In the genomic region with DNA sequence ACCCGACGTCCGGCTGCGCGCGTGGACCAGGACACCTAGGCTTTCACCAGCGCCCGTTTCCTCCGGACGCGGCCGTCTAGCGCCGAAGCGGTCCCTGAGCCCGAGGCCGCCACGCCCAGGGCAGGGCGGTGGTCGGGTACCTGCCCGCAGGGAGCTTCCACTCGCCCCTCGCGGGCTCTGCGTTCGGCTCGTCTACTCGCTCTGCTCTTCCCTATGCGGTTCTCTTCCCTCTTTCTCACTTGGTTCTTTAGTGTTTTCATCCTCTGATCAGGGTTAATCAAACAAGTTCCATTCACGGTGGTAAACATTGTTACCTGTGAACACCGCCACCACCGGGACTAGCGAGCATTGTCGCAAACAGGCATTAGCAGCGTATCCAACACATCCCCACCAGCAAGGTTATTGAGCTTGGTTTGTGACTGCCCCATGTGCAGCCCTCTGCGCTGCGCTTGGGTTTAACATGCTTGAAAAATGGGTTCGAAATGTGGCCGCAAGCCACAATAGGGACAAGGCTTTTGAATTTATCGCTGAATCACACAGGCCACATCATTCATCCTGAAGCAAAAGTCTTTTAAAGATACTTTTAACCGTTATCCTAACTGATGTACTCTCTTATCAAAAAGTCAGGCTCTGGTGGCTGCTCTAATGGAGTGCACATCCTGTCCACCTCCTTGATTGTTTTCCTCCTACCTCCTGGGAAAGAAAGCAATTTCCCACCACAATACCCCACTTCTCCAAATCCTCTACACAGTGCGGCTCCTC, we compare ENCODE assay signal across 8 cellular contexts. TPM values are rescaled to one million over a fixed set of nuclear protein-coding genes. Genes with fewer than 3 reads are reported as not detected.
DNase-seq lines count a peak whose midpoint lies in the region; ATAC-seq, FAIRE-seq and TF ChIP-seq lines count a peak whose summit lies in the region.

No MANE protein-coding gene starts in this region.

- POLR2A ChIA-PET in OCI-LY7 (lab: Charles Lee): interaction anchor here (1.3 to 3.0 kb wide), 4 partner anchors 10 to 35 kb away, joined by 3 to 17 read pairs (median 10); no protein-coding TSS in a partner anchor

- H3K4me1 ChIP-seq in OCI-LY7 (ENCODE audit: insufficient read depth, low read length, poor library complexity, severe bottlenecking): peaks cover 31% of the 10 kb centered on the region
- H3K4me1 ChIP-seq in iPS DF 6.9 (ENCODE audit: control insufficient read depth, insufficient read depth, low read length): no peaks in the 10 kb centered on the region
- peaks cover 0 to 5% of the 10 kb centered on the region in 2 donors for H3K4me1 ChIP-seq in small intestine (ENCODE audit: control insufficient read depth in 2 of 2, insufficient read depth in 1 of 2, low read depth in 1 of 2, low read length in 1 of 2)

- peaks cover 10% of the 10 kb centered on the region for H3K36me3 ChIP-seq in OCI-LY7 (ENCODE audit: insufficient read depth, low read length)
- H3K36me3 ChIP-seq in iPS DF 6.9 (ENCODE audit: control insufficient read depth, insufficient read depth, low read length): no peaks in the 10 kb centered on the region
- no peaks in the 10 kb centered on the region for H3K36me3 ChIP-seq in small intestine (ENCODE audit: control insufficient read depth in 2 of 2, insufficient read depth in 2 of 2, low read length in 2 of 2)

- H3K36me3 Mint-ChIP-seq in activated naive CD8-positive, alpha-beta T cell treated with anti-CD3 and anti-CD28 coated beads for 36 hours: peaks cover 22% of the 10 kb centered on the region

- peak overlapping the region; percentile 91 for H3K4me3 Mint-ChIP-seq in activated naive CD8-positive, alpha-beta T cell treated with anti-CD3 and anti-CD28 coated beads for 36 hours

- peaks cover 6% of the 10 kb centered on the region; the same call in 1 of the 2 replicates for H3K27me3 ChIP-seq in iPS DF 6.9 (ENCODE audit: control insufficient read depth, insufficient read depth, low read length)
- H3K27me3 ChIP-seq in small intestine (ENCODE audit: control insufficient read depth in 2 of 2, insufficient read depth in 2 of 2, low read length in 2 of 2): no peaks in the 10 kb centered on the region

- peak overlapping the region; percentile 85 for H3K4me2 ChIP-seq in OCI-LY7 (ENCODE audit: low read length)

- H3K4me1 Mint-ChIP-seq in activated naive CD8-positive, alpha-beta T cell treated with anti-CD3 and anti-CD28 coated beads for 36 hours: peaks cover 36% of the 10 kb centered on the region

- H3K79me2 ChIP-seq in OCI-LY7 (ENCODE audit: insufficient read depth, low read depth, low read length): peaks cover 39% of the 10 kb centered on the region

- H3K27ac Mint-ChIP-seq in activated naive CD8-positive, alpha-beta T cell treated with anti-CD3 and anti-CD28 coated beads for 36 hours: peak overlapping the region; percentile 92

- H3K27me3 Mint-ChIP-seq in activated naive CD8-positive, alpha-beta T cell treated with anti-CD3 and anti-CD28 coated beads for 36 hours: no peaks in the 10 kb centered on the region

- FAIRE-seq in small intestine (lab: Jason Lieb, UNC): no peak

- DNase-seq in OCI-LY7 (ENCODE audit: low spot score) (peak; percentile 10), iPS DF 6.9 (ENCODE audit: low read depth, low spot score) (no peak), small intestine (peak; percentile 34), NCI-H1092 (lab: John Stamatoyannopoulos, UW) (no peak), DMS114 treated with DMSO at 0.1 percent for 48 hours (lab: John Stamatoyannopoulos, UW; ENCODE audit: unreplicated experiment) (no peak)
- no peak for DNase-seq in activated naive CD8-positive, alpha-beta T cell treated with anti-CD3 and anti-CD28 coated beads for 36 hours

- H2AFZ ChIP-seq in OCI-LY7 (ENCODE audit: low read length): peak overlapping the region; percentile 87; the same call in 1 of the 2 replicates

- peaks cover 12% of the 10 kb centered on the region; the same call in 1 of the 2 replicates for H4K20me1 ChIP-seq in OCI-LY7 (ENCODE audit: insufficient read depth, low read length)

- CTCF ChIA-PET in OCI-LY7 (lab: Charles Lee; ENCODE audit: unreplicated experiment): no interaction called here

- ATAC-seq in GM21367 (IDR thresholded peaks at IDR 0.05; ENCODE audit: unreplicated experiment) (peak; percentile 5), GM18870 (IDR thresholded peaks at IDR 0.05; ENCODE audit: unreplicated experiment) (no peak)

- peak overlapping the region; percentile 98 for H3K4me3 ChIP-seq in OCI-LY7 (ENCODE audit: low read depth, low read length, poor library complexity, severe bottlenecking)
- H3K4me3 ChIP-seq in iPS DF 6.9 (ENCODE audit: low read length): peak overlapping the region; percentile 96; the same call in 1 of the 2 replicates
- peak overlapping the region; percentile 74 to 79 for H3K4me3 ChIP-seq in small intestine (ENCODE audit: low read depth in 1 of 2, low read length in 2 of 2)

- H3K9me3 Mint-ChIP-seq in activated naive CD8-positive, alpha-beta T cell treated with anti-CD3 and anti-CD28 coated beads for 36 hours: peaks cover 3% of the 10 kb centered on the region

- H3K9me3 ChIP-seq in OCI-LY7 (ENCODE audit: low read length) (no peaks in the 10 kb centered on the region), iPS DF 6.9 (ENCODE audit: control insufficient read depth, insufficient read depth, low read length) (no peaks in the 10 kb centered on the region), small intestine (ENCODE audit: control insufficient read depth, low read depth) (no peaks in the 10 kb centered on the region)

- no peak for TF ChIP-seq CTCF in OCI-LY7 (conservative IDR thresholded peaks at IDR 0.05; ENCODE audit: low read length)

- no peaks in the 10 kb centered on the region for H3K9me2 ChIP-seq in OCI-LY7 (ENCODE audit: insufficient read depth, low read length)

- H3K27ac ChIP-seq in OCI-LY7 (ENCODE audit: low read depth, low read length, poor library complexity, severe bottlenecking) (no peak overlapping the region), iPS DF 6.9 (ENCODE audit: low read length) (no peak overlapping the region), small intestine (ENCODE audit: low read depth in 1 of 2, low read length in 1 of 2) (peak overlapping the region; percentile 75)

- BruUV-seq in OCI-LY7 (replicated peaks; lab: Mats Ljungman, UMichigan): TSS peak; percentile 67

- WGBS in iPS DF 6.9 (ENCODE audit: insufficient coverage, insufficient read length): no CpG with 5 or more reads among the region's 42 CpGs
- WGBS in small intestine, 3 donors: 29 to 37% (median 30%) methylated on average over 34 to 42 of the region's 42 CpGs

- intact Hi-C loops in OCI-LY7 (cut with micrococcal nuclease; ENCODE audit: unreplicated experiment): no loop called here

RNA-seq across cellular contexts. Expression of a gene that starts 0.8 kb away (rescaled TPM):
- total RNA-seq in OCI-LY7 (2014; rRNA removed; shearing (Covaris generic)): 40.8 and 43.9 TPM in 2 replicates
- total RNA-seq in OCI-LY7 (2022): 50.0 and 59.9 TPM in 2 replicates
- 10 to 100 TPM; 84.7 to 85.2 TPM for total RNA-seq in activated naive CD8-positive, alpha-beta T cell treated with anti-CD3 and anti-CD28 coated beads for 36 hours
- 10 to 100 TPM; 18.9 to 67.2 (median 29.1) TPM for polyA plus RNA-seq in small intestine

Comparison
In these comparisons a context has a peak if more than half of its experiments do, and no peak if none do; other contexts are left out.
1. DNase-seq: peak in OCI-LY7 (single experiment) and small intestine (single experiment); none in activated naive CD8-positive, alpha-beta T cell treated with anti-CD3 and anti-CD28 coated beads for 36 hours (single experiment), iPS DF 6.9 (single experiment), NCI-H1092 (single experiment) and DMS114 treated with DMSO at 0.1 percent for 48 hours (single experiment).
2. H3K27ac ChIP-seq: peak in small intestine (2 of 2); none in OCI-LY7 (single experiment) and iPS DF 6.9 (single experiment).
3. Peak in every context shown above with its lines, with median percentiles within 50 percentile points of each other: H3K4me3 ChIP-seq.